In genomic region chr5:137113161-137113560, GRCh38 we compare ENCODE assay signal across 20 cellular contexts.
A peak's percentile ranks its signal among the peaks of the same experiment; 100 is the strongest.
DNase-seq lines count a peak whose midpoint lies in the region; TF ChIP-seq lines count a peak whose summit lies in the region.
"Had no signal": no experiment of that assay in that cellular context is flagged by ENCODE, and none has a peak within 500 bp of the region (broad histone marks: within the 10 kb centered on the region; RNA-seq: fewer than 3 reads in every experiment).

No MANE protein-coding gene starts in this region.

- H3K27me3 Mint-ChIP-seq in activated CD4-positive, alpha-beta memory T cell treated with anti-CD3 and anti-CD28 coated beads, Interleukin-2, amount 10 ng/mL, durations not matched to agents 7 days and 5 days, result no peaks in the 10 kb centered on the region

- WGBS in adrenal gland, 4 donors, result 41 to 57% (median 51%) methylated on average over 6 to 7 of the region's 7 CpGs

- in situ Hi-C loops in G401 (cut with HindIII; ENCODE audit: low sequenced_read_pairs), result no loop called here

- POLR2A ChIA-PET in activated CD4-positive, alpha-beta memory T cell treated with anti-CD3 and anti-CD28 coated beads, Interleukin-2, amount 10 ng/mL, durations not matched to agents 7 days and 5 days (lab: Charles Lee), result no interaction called here

- H3K9me3 Mint-ChIP-seq in activated CD4-positive, alpha-beta memory T cell treated with anti-CD3 and anti-CD28 coated beads, Interleukin-2, amount 10 ng/mL, durations not matched to agents 7 days and 5 days, result no peaks in the 10 kb centered on the region
- H3K9me3 Mint-ChIP-seq: CD8-positive, alpha-beta T cell had no signal

- no peak overlapping the region for H3K27ac Mint-ChIP-seq in activated CD4-positive, alpha-beta memory T cell treated with anti-CD3 and anti-CD28 coated beads, Interleukin-2, amount 10 ng/mL, durations not matched to agents 7 days and 5 days
- H3K27ac Mint-ChIP-seq: B cell; CD4-positive, alpha-beta T cell; CD8-positive, alpha-beta T cell had no signal

- no peak overlapping the region for H3K4me3 Mint-ChIP-seq in activated CD4-positive, alpha-beta memory T cell treated with anti-CD3 and anti-CD28 coated beads, Interleukin-2, amount 10 ng/mL, durations not matched to agents 7 days and 5 days
- H3K4me3 Mint-ChIP-seq: B cell; CD4-positive, alpha-beta T cell; CD8-positive, alpha-beta T cell had no signal

- DNase-seq in ELF-1 (ENCODE audit: low read depth, low spot score) (peak; percentile 32), NCI-H69 (lab: John Stamatoyannopoulos, UW) (peak; percentile 67), adrenal gland (peak; percentile 29 to 72 (median 44)), islet precursor cell (peak; percentile 62), G401 (ENCODE audit: low spot score) (no peak), NCI-H187 treated with DMSO at 0.1 percent for 48 hours (lab: John Stamatoyannopoulos, UW) (no peak)
- no peak for DNase-seq in activated CD4-positive, alpha-beta memory T cell treated with anti-CD3 and anti-CD28 coated beads, Interleukin-2, amount 10 ng/mL, durations not matched to agents 7 days and 5 days
- DNase-seq in stimulated activated CD4-positive, alpha-beta T cell treated with anti-CD3 and anti-CD28 coated beads, Interleukin-4, amount 100 ng/mL, for 1 hour, result no peak
- DNase-seq: AML-193; Caco-2; Calu3; CD4-positive, alpha-beta T cell; CD8-positive, alpha-beta T cell; DMS79 treated with DMSO at 0.1 percent for 48 hours; GF-D8 had no signal

- no peak for TF ChIP-seq POLR2A in adrenal gland (IDR thresholded peaks at IDR 0.05)

- intact Hi-C loops in adrenal gland (cut with DNase I), result no loop called here

- H3K36me3 Mint-ChIP-seq in activated CD4-positive, alpha-beta memory T cell treated with anti-CD3 and anti-CD28 coated beads, Interleukin-2, amount 10 ng/mL, durations not matched to agents 7 days and 5 days (ENCODE audit: low read depth), result no peaks in the 10 kb centered on the region
- H3K36me3 Mint-ChIP-seq: CD8-positive, alpha-beta T cell had no signal

- no peaks in the 10 kb centered on the region for H3K9me3 ChIP-seq in adrenal gland (replicated peaks in 1 of 3)
- H3K9me3 ChIP-seq: A549; BLaER1 treated with 17β-estradiol and CSF1 and Interleukin-3, amounts not matched to agents 10 nM and 100 nM; Caco-2 had no signal

- no peaks in the 10 kb centered on the region for H3K27me3 ChIP-seq in adrenal gland
- H3K27me3 ChIP-seq: BLaER1 treated with 17β-estradiol and CSF1 and Interleukin-3, amounts not matched to agents 10 nM and 100 nM had no signal

- peaks cover 0 to 7% of the 10 kb centered on the region in 2 donors for H3K4me1 ChIP-seq in adrenal gland (replicated peaks in 1 of 2)
- H3K4me1 ChIP-seq: Caco-2 had no signal

- H3K4me1 Mint-ChIP-seq in activated CD4-positive, alpha-beta memory T cell treated with anti-CD3 and anti-CD28 coated beads, Interleukin-2, amount 10 ng/mL, durations not matched to agents 7 days and 5 days, result peaks cover 2% of the 10 kb centered on the region

- no peak for TF ChIP-seq CTCF in adrenal gland (IDR thresholded peaks at IDR 0.05)

- H3K36me3 ChIP-seq in adrenal gland (replicated peaks in 1 of 2), result no peaks in the 10 kb centered on the region
- H3K36me3 ChIP-seq: BLaER1 treated with 17β-estradiol and CSF1 and Interleukin-3, amounts not matched to agents 10 nM and 100 nM had no signal

- peak overlapping the region in 1 of 5 donors; percentile 34 for H3K27ac ChIP-seq in adrenal gland
- H3K27ac ChIP-seq: 22Rv1, C4-2B had no signal

- CTCF ChIA-PET in activated CD4-positive, alpha-beta memory T cell treated with anti-CD3 and anti-CD28 coated beads, Interleukin-2, amount 10 ng/mL, durations not matched to agents 7 days and 5 days (lab: Charles Lee), result no interaction called here

- no peak overlapping the region for H3K4me3 ChIP-seq in adrenal gland
- H3K4me3 ChIP-seq: A549; BLaER1 treated with 17β-estradiol and CSF1 and Interleukin-3, amounts not matched to agents 10 nM and 100 nM had no signal

Comparison
In these comparisons a context has a peak if more than half of its experiments do, and no peak if none do; other contexts are left out.
1. DNase-seq: peak in ELF-1 (single experiment), NCI-H69 (single experiment), adrenal gland (7 of 7) and islet precursor cell (single experiment); none in G401 (single experiment), NCI-H187 treated with DMSO at 0.1 percent for 48 hours (single experiment), activated CD4-positive, alpha-beta memory T cell treated with anti-CD3 and anti-CD28 coated beads, Interleukin-2, amount 10 ng/mL, durations not matched to agents 7 days and 5 days (single experiment) and stimulated activated CD4-positive, alpha-beta T cell treated with anti-CD3 and anti-CD28 coated beads, Interleukin-4, amount 100 ng/mL, for 1 hour (single experiment).